ENCODE assay signal across 8 cellular contexts in genomic region chr16:49158029-49158642, GRCh38.
DNase-seq lines count a peak whose midpoint lies in the region; FAIRE-seq and TF ChIP-seq lines count a peak whose summit lies in the region.

No MANE protein-coding gene starts in this region.

- H3K27me3 ChIP-seq in Karpas-422 (ENCODE audit: low read length) (no peaks in the 10 kb centered on the region), mesenchymal stem cell (ENCODE audit: control insufficient read depth in 1 of 2, insufficient read depth in 1 of 2, low read length in 2 of 2) (no peaks in the 10 kb centered on the region)

- H3K36me3 ChIP-seq in Karpas-422 (ENCODE audit: insufficient read depth, low read length), result no peaks in the 10 kb centered on the region
- H3K36me3 ChIP-seq in mesenchymal stem cell (ENCODE audit: control insufficient read depth in 1 of 2, insufficient read depth in 2 of 2, low read depth in 1 of 2, low read length in 2 of 2), result no peaks in the 10 kb centered on the region

- H3K4me1 ChIP-seq in Karpas-422 (ENCODE audit: low read length) (no peaks in the 10 kb centered on the region), mesenchymal stem cell (ENCODE audit: control insufficient read depth, insufficient read depth, low read depth, low read length) (no peaks in the 10 kb centered on the region)

- H3K27ac ChIP-seq in Karpas-422 (ENCODE audit: low read length), result no peak overlapping the region
- no peak overlapping the region for H3K27ac ChIP-seq in mesenchymal stem cell (ENCODE audit: low read length, poor library complexity, severe bottlenecking)

- H3K79me2 ChIP-seq in Karpas-422 (ENCODE audit: low read length), result no peaks in the 10 kb centered on the region

- no peak overlapping the region for H2AK5ac ChIP-seq in mesenchymal stem cell (ENCODE audit: low read length, severe bottlenecking)

- peak; percentile 27 for DNase-seq in GM10266 (ENCODE audit: extremely low spot score)
- peak; percentile 77 for DNase-seq in Karpas-422
- peak; percentile 1 for DNase-seq in amniotic epithelial cell (ENCODE audit: low read depth)
- DNase-seq in mesenchymal stem cell, result peak; percentile 2
- DNase-seq in frontal cortex (ENCODE audit: low spot score in 2 of 2), result no peak
- DNase-seq in stimulated activated CD4-positive, alpha-beta T cell treated with anti-CD3 and anti-CD28 coated beads, Interleukin-4, amount 100 ng/mL, for 1 hour, result no peak
- no peak for DNase-seq in hypothalamus (lab: John Stamatoyannopoulos, UW)
- no peak for DNase-seq in ureter (ENCODE audit: low spot score)

- no peaks in the 10 kb centered on the region for H3K79me1 ChIP-seq in mesenchymal stem cell (replicated peaks; ENCODE audit: low read length, poor library complexity, severe bottlenecking)

- no peak for FAIRE-seq in frontal cortex (lab: Jason Lieb, UNC)

- no peak for TF ChIP-seq CTCF in GM10266 (IDR thresholded peaks at IDR 0.05; ENCODE audit: control insufficient read depth, insufficient read depth, low read depth, missing control alignments)

- no peaks in the 10 kb centered on the region for H4K20me1 ChIP-seq in Karpas-422 (ENCODE audit: insufficient read depth, low read depth, low read length)

- no peak overlapping the region for H3K4me2 ChIP-seq in Karpas-422 (ENCODE audit: low read depth, low read length, poor library complexity, severe bottlenecking)
- H3K4me2 ChIP-seq in mesenchymal stem cell (ENCODE audit: low read length, poor library complexity, severe bottlenecking), result no peak overlapping the region

- no peaks in the 10 kb centered on the region for H3K9me3 ChIP-seq in Karpas-422 (ENCODE audit: low read length)
- H3K9me3 ChIP-seq in mesenchymal stem cell (ENCODE audit: control insufficient read depth, low read length), result no peaks in the 10 kb centered on the region

- no peak overlapping the region for H3K23ac ChIP-seq in mesenchymal stem cell (ENCODE audit: low read length in 2 of 2)

- no peak overlapping the region for H4K91ac ChIP-seq in mesenchymal stem cell (ENCODE audit: low read length)

- H3K4me3 ChIP-seq in Karpas-422 (ENCODE audit: low read length) (no peak overlapping the region), mesenchymal stem cell (ENCODE audit: insufficient read depth in 1 of 2, low read depth in 1 of 2, low read length in 2 of 2) (no peak overlapping the region)

- H3K9ac ChIP-seq in Karpas-422 (ENCODE audit: low read length) (no peak overlapping the region), mesenchymal stem cell (ENCODE audit: low read length) (no peak overlapping the region)

- no peaks in the 10 kb centered on the region for H3K9me2 ChIP-seq in Karpas-422 (replicated peaks; ENCODE audit: insufficient read depth, low read length)

- H2BK15ac ChIP-seq in mesenchymal stem cell (ENCODE audit: low read depth, poor library complexity, severe bottlenecking), result no peak overlapping the region

- no peak overlapping the region for H3K18ac ChIP-seq in mesenchymal stem cell (ENCODE audit: low read depth in 1 of 2, low read length in 2 of 2)

- no peak overlapping the region for H3K4ac ChIP-seq in mesenchymal stem cell (ENCODE audit: low read depth in 1 of 2, low read length in 2 of 2)

- no peak overlapping the region for H2BK5ac ChIP-seq in mesenchymal stem cell (ENCODE audit: low read depth, low read length, poor library complexity, severe bottlenecking)

- no peak overlapping the region for H2BK12ac ChIP-seq in mesenchymal stem cell (ENCODE audit: low read length in 2 of 2)

- H2AFZ ChIP-seq in Karpas-422 (ENCODE audit: low read length) (no peak overlapping the region), mesenchymal stem cell (ENCODE audit: low read depth, low read length) (no peak overlapping the region)

- no peak overlapping the region for H4K8ac ChIP-seq in mesenchymal stem cell (ENCODE audit: low read length)

- no peak overlapping the region for H2BK120ac ChIP-seq in mesenchymal stem cell (ENCODE audit: low read depth, low read length)

- WGBS in mesenchymal stem cell, result 35% methylated on average over 2 of the region's 2 CpGs

- H3K14ac ChIP-seq in mesenchymal stem cell (ENCODE audit: low read length in 2 of 2), result no peak overlapping the region

Comparison
In these comparisons a context has a peak if more than half of its experiments do, and no peak if none do; other contexts are left out.
1. DNase-seq: peak in GM10266 (single experiment), Karpas-422 (single experiment), amniotic epithelial cell (single experiment) and mesenchymal stem cell (single experiment); none in frontal cortex (0 of 2), stimulated activated CD4-positive, alpha-beta T cell treated with anti-CD3 and anti-CD28 coated beads, Interleukin-4, amount 100 ng/mL, for 1 hour (single experiment), hypothalamus (0 of 51) and ureter (single experiment).